In the genomic region with DNA sequence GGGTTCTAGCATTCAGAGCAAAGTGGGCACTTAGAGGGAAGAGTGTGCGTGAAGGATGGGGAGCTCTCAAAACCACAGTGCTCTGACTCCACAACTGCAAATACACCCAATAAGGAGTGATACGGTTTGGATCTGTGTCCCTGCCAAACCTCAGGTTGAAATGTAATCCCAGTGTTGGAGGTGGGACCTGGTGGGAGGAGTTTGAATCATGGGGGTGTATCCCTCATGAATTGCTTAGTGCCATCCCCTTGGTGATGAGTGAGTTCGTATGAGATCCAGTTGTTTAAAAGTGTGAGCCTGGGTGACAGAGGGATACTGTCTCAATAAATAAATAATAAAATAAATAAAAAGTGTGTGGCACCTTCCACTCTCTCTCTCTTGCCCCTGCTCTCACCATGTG, we compare ENCODE assay signal across 24 cellular contexts. TPM values are rescaled to one million over a fixed set of nuclear protein-coding genes. Genes with fewer than 3 reads are reported as not detected.
DNase-seq lines count a peak whose midpoint lies in the region; ATAC-seq, FAIRE-seq and TF ChIP-seq lines count a peak whose summit lies in the region.
"Had no signal": no experiment of that assay in that cellular context is flagged by ENCODE, and none has a peak within 500 bp of the region (broad histone marks: within the 10 kb centered on the region; RNA-seq: fewer than 3 reads in every experiment).

No MANE protein-coding gene starts in this region.

- H3K9me3 Mint-ChIP-seq in astrocyte (ENCODE audit: unreplicated experiment), result no peaks in the 10 kb centered on the region
- H3K9me3 Mint-ChIP-seq in glutamatergic neuron (ENCODE audit: unreplicated experiment), result peaks cover 7% of the 10 kb centered on the region
- H3K9me3 Mint-ChIP-seq in stimulated activated effector memory CD8-positive, alpha-beta T cell treated with anti-CD3 and anti-CD28 coated beads, Interleukin-12 subunit alpha, Interleukin-12 subunit beta, amount 100 ng/mL, for 72 hours, result no peaks in the 10 kb centered on the region
- no peaks in the 10 kb centered on the region for H3K9me3 Mint-ChIP-seq in activated CD8-positive, alpha-beta T cell treated with anti-CD3 and anti-CD28 coated beads, Interleukin-2, amount 10 ng/mL, durations not matched to agents 7 days and 5 days (ENCODE audit: insufficient read depth)
- H3K9me3 Mint-ChIP-seq: CD4-positive, alpha-beta T cell had no signal

- peak; percentile 7 for DNase-seq in DMS 273 (lab: John Stamatoyannopoulos, UW; ENCODE audit: unreplicated experiment)
- DNase-seq in DMS 273 treated with DMSO at 0.1 percent for 48 hours (lab: John Stamatoyannopoulos, UW), result no peak
- peak; percentile 4 for DNase-seq in astrocyte (ENCODE audit: low read depth)
- DNase-seq in glutamatergic neuron, result no peak
- DNase-seq in stimulated activated effector memory CD8-positive, alpha-beta T cell treated with anti-CD3 and anti-CD28 coated beads, Interleukin-12 subunit alpha, Interleukin-12 subunit beta, amount 100 ng/mL, for 72 hours (ENCODE audit: low spot score in 2 of 2), result no peak
- DNase-seq in activated CD4-positive, alpha-beta T cell treated with anti-CD3 and anti-CD28 coated beads, Interleukin-2, amount 50 U/mL, for 48 hours, result no peak
- DNase-seq in activated CD8-positive, alpha-beta T cell treated with anti-CD3 and anti-CD28 coated beads, Interleukin-2, amount 10 ng/mL, durations not matched to agents 7 days and 5 days, result no peak
- DNase-seq in NOMO-1 (lab: John Stamatoyannopoulos, UW; ENCODE audit: unreplicated experiment in 2 of 2), result no peak
- DNase-seq: ACHN; CD4-positive, alpha-beta T cell; COR-L47; MM.1S; NCI-H1092; NCI-H2029; NCI-H526; PC-9; RPMI8226; SHP77 treated with DMSO at 0.1 percent for 48 hours; SK-N-SH had no signal

- no peaks in the 10 kb centered on the region for H3K27me3 ChIP-seq in astrocyte (ENCODE audit: insufficient read depth, low read length)
- H3K27me3 ChIP-seq: BLaER1 had no signal

- no peaks in the 10 kb centered on the region for H4K20me1 ChIP-seq in astrocyte (ENCODE audit: insufficient read depth, low read length)
- H4K20me1 ChIP-seq: BLaER1 had no signal

- H3K4me3 Mint-ChIP-seq in astrocyte (ENCODE audit: unreplicated experiment) (no peak overlapping the region), glutamatergic neuron (ENCODE audit: unreplicated experiment) (peak overlapping the region; percentile 70)
- H3K4me3 Mint-ChIP-seq in stimulated activated effector memory CD8-positive, alpha-beta T cell treated with anti-CD3 and anti-CD28 coated beads, Interleukin-12 subunit alpha, Interleukin-12 subunit beta, amount 100 ng/mL, for 72 hours, result no peak overlapping the region
- H3K4me3 Mint-ChIP-seq in activated CD8-positive, alpha-beta T cell treated with anti-CD3 and anti-CD28 coated beads, Interleukin-2, amount 10 ng/mL, durations not matched to agents 7 days and 5 days, result no peak overlapping the region
- H3K4me3 Mint-ChIP-seq: CD4-positive, alpha-beta T cell had no signal

- no peak overlapping the region for H3K9ac ChIP-seq in astrocyte (ENCODE audit: low read length)
- H3K9ac ChIP-seq: BLaER1, SK-N-SH had no signal

- H3K27me3 Mint-ChIP-seq in astrocyte (ENCODE audit: low read depth, unreplicated experiment) (no peaks in the 10 kb centered on the region), glutamatergic neuron (ENCODE audit: unreplicated experiment) (no peaks in the 10 kb centered on the region)
- H3K27me3 Mint-ChIP-seq in activated CD8-positive, alpha-beta T cell treated with anti-CD3 and anti-CD28 coated beads, Interleukin-2, amount 10 ng/mL, durations not matched to agents 7 days and 5 days (ENCODE audit: low read depth), result no peaks in the 10 kb centered on the region
- H3K27me3 Mint-ChIP-seq: CD4-positive, alpha-beta T cell had no signal

- no peaks in the 10 kb centered on the region for H3K36me3 Mint-ChIP-seq in astrocyte (ENCODE audit: low read depth, unreplicated experiment)
- H3K36me3 Mint-ChIP-seq in glutamatergic neuron (ENCODE audit: unreplicated experiment), result no peaks in the 10 kb centered on the region
- H3K36me3 Mint-ChIP-seq in stimulated activated effector memory CD8-positive, alpha-beta T cell treated with anti-CD3 and anti-CD28 coated beads, Interleukin-12 subunit alpha, Interleukin-12 subunit beta, amount 100 ng/mL, for 72 hours, result no peaks in the 10 kb centered on the region
- H3K36me3 Mint-ChIP-seq in activated CD8-positive, alpha-beta T cell treated with anti-CD3 and anti-CD28 coated beads, Interleukin-2, amount 10 ng/mL, durations not matched to agents 7 days and 5 days (ENCODE audit: low read depth), result no peaks in the 10 kb centered on the region

- CTCF ChIA-PET in activated CD8-positive, alpha-beta T cell treated with anti-CD3 and anti-CD28 coated beads, Interleukin-2, amount 10 ng/mL, durations not matched to agents 7 days and 5 days (lab: Charles Lee), result no interaction called here

- H3K79me2 ChIP-seq in astrocyte (ENCODE audit: insufficient read depth, low read length), result no peaks in the 10 kb centered on the region

- FAIRE-seq in astrocyte (lab: Jason Lieb, UNC), result no peak
- FAIRE-seq: G401.6, GM12892, H54 had no signal

- no peak for TF ChIP-seq CTCF in astrocyte (IDR thresholded peaks at IDR 0.05; ENCODE audit: insufficient read depth, low read depth, low read length)
- TF ChIP-seq CTCF in glutamatergic neuron (IDR thresholded peaks at IDR 0.05; ENCODE audit: partially characterized antibody, unreplicated experiment), result no peak

- no peaks in the 10 kb centered on the region for H3K4me1 ChIP-seq in astrocyte (ENCODE audit: insufficient read depth, low read length)

- POLR2A ChIA-PET in activated CD8-positive, alpha-beta T cell treated with anti-CD3 and anti-CD28 coated beads, Interleukin-2, amount 10 ng/mL, durations not matched to agents 7 days and 5 days (lab: Charles Lee), result no interaction called here

- H2AFZ ChIP-seq in astrocyte (ENCODE audit: low read depth, low read length), result no peak overlapping the region
- H2AFZ ChIP-seq: PC-9 had no signal

- no peaks in the 10 kb centered on the region for H3K9me3 ChIP-seq in astrocyte (ENCODE audit: insufficient read depth, low read depth, low read length)
- H3K9me3 ChIP-seq: BLaER1, SK-N-SH had no signal

- H3K27ac ChIP-seq in astrocyte (ENCODE audit: low read depth, low read length), result no peak overlapping the region
- H3K27ac ChIP-seq: 22Rv1, BLaER1, PC-9 had no signal

- H3K4me2 ChIP-seq in astrocyte (ENCODE audit: low read length), result no peak overlapping the region
- H3K4me2 ChIP-seq: BLaER1, PC-9, SK-N-SH had no signal

- ATAC-seq in stimulated activated effector memory CD8-positive, alpha-beta T cell treated with anti-CD3 and anti-CD28 coated beads, Interleukin-12 subunit alpha, Interleukin-12 subunit beta, amount 100 ng/mL, for 72 hours, result no peak
- ATAC-seq in activated CD8-positive, alpha-beta T cell treated with anti-CD3 and anti-CD28 coated beads, Interleukin-2, amount 10 ng/mL, durations not matched to agents 7 days and 5 days, result no peak

- no peak overlapping the region for H3K27ac Mint-ChIP-seq in astrocyte (ENCODE audit: unreplicated experiment)
- H3K27ac Mint-ChIP-seq in glutamatergic neuron (ENCODE audit: unreplicated experiment), result no peak overlapping the region
- no peak overlapping the region for H3K27ac Mint-ChIP-seq in stimulated activated effector memory CD8-positive, alpha-beta T cell treated with anti-CD3 and anti-CD28 coated beads, Interleukin-12 subunit alpha, Interleukin-12 subunit beta, amount 100 ng/mL, for 72 hours
- no peak overlapping the region for H3K27ac Mint-ChIP-seq in activated CD8-positive, alpha-beta T cell treated with anti-CD3 and anti-CD28 coated beads, Interleukin-2, amount 10 ng/mL, durations not matched to agents 7 days and 5 days
- H3K27ac Mint-ChIP-seq: CD4-positive, alpha-beta T cell had no signal

- H3K4me3 ChIP-seq in astrocyte (ENCODE audit: insufficient read depth, low read depth, low read length), result no peak overlapping the region
- H3K4me3 ChIP-seq: BLaER1, PC-9 had no signal

- H3K4me1 Mint-ChIP-seq in astrocyte (ENCODE audit: low read depth, unreplicated experiment) (no peaks in the 10 kb centered on the region), glutamatergic neuron (ENCODE audit: low read depth, unreplicated experiment) (peaks cover 23% of the 10 kb centered on the region)
- H3K4me1 Mint-ChIP-seq in stimulated activated effector memory CD8-positive, alpha-beta T cell treated with anti-CD3 and anti-CD28 coated beads, Interleukin-12 subunit alpha, Interleukin-12 subunit beta, amount 100 ng/mL, for 72 hours, result no peaks in the 10 kb centered on the region
- H3K4me1 Mint-ChIP-seq in activated CD8-positive, alpha-beta T cell treated with anti-CD3 and anti-CD28 coated beads, Interleukin-2, amount 10 ng/mL, durations not matched to agents 7 days and 5 days (ENCODE audit: low read depth), result no peaks in the 10 kb centered on the region

- H3K36me3 ChIP-seq in astrocyte (ENCODE audit: insufficient read depth, low read length), result no peaks in the 10 kb centered on the region
- H3K36me3 ChIP-seq: BLaER1 had no signal

RNA-seq across cellular contexts. Expression of a gene that starts 50.3 kb away (rescaled TPM):
- total RNA-seq in astrocyte (6.1 and 8.9 TPM in 2 replicates), glutamatergic neuron (ENCODE audit: unreplicated experiment) (12.1 TPM)
- not detected for total RNA-seq in activated CD8-positive, alpha-beta T cell treated with anti-CD3 and anti-CD28 coated beads, Interleukin-2, amount 10 ng/mL, durations not matched to agents 7 days and 5 days
- total RNA-seq: CD4-positive, alpha-beta T cell; PC-9 had no signal

Comparison
In these comparisons a context has a peak if more than half of its experiments do, and no peak if none do; other contexts are left out.
1. DNase-seq: peak in DMS 273 (single experiment) and astrocyte (single experiment); none in DMS 273 treated with DMSO at 0.1 percent for 48 hours (single experiment), glutamatergic neuron (single experiment), stimulated activated effector memory CD8-positive, alpha-beta T cell treated with anti-CD3 and anti-CD28 coated beads, Interleukin-12 subunit alpha, Interleukin-12 subunit beta, amount 100 ng/mL, for 72 hours (0 of 2), activated CD4-positive, alpha-beta T cell treated with anti-CD3 and anti-CD28 coated beads, Interleukin-2, amount 50 U/mL, for 48 hours (0 of 2), activated CD8-positive, alpha-beta T cell treated with anti-CD3 and anti-CD28 coated beads, Interleukin-2, amount 10 ng/mL, durations not matched to agents 7 days and 5 days (single experiment) and NOMO-1 (0 of 2).